Comparison of ENCODE assay signal across 14 cellular contexts in genomic region chr18:57797209-57797651, GRCh38. TPM values are rescaled to one million over a fixed set of nuclear protein-coding genes. Genes with fewer than 3 reads are reported as not detected.
DNase-seq lines count a peak whose midpoint lies in the region; ATAC-seq and TF ChIP-seq lines count a peak whose summit lies in the region.
"Had no signal": no experiment of that assay in that cellular context is flagged by ENCODE, and none has a peak within 500 bp of the region (broad histone marks: within the 10 kb centered on the region; RNA-seq: fewer than 3 reads in every experiment).

No MANE protein-coding gene starts in this region.

- no peak overlapping the region for H3K4me3 Mint-ChIP-seq in CD4-positive, alpha-beta memory T cell
- no peak overlapping the region for H3K4me3 Mint-ChIP-seq in natural killer cell
- H3K4me3 Mint-ChIP-seq: activated naive CD4-positive, alpha-beta T cell treated with anti-CD3 and anti-CD28 coated beads, Interleukin-2, amount 50 U/mL, for 24 hours; dendritic cell treated with granulocyte-macrophage colony-stimulating factor and Interleukin-4, amounts not matched to agents 40 ng/mL and 50 ng/mL, for 4 days had no signal

- H3K36me3 ChIP-seq in heart left ventricle, result no peaks in the 10 kb centered on the region
- no peaks in the 10 kb centered on the region for H3K36me3 ChIP-seq in CD4-positive, alpha-beta memory T cell (ENCODE audit: insufficient read depth, low read length)
- H3K36me3 ChIP-seq: gastrocnemius medialis, upper lobe of left lung had no signal

- H3K27ac ChIP-seq in heart left ventricle (peak overlapping the region in 4 of 12 donors; percentile 12 to 47 (median 35)), right cardiac atrium (ENCODE audit: low read length) (no peak overlapping the region)
- no peak overlapping the region for H3K27ac ChIP-seq in CD4-positive, alpha-beta memory T cell (ENCODE audit: low read depth, low read length)
- H3K27ac ChIP-seq: gastrocnemius medialis had no signal

- CTCF ChIA-PET in CD4-positive, alpha-beta memory T cell (lab: Charles Lee; ENCODE audit: partially characterized antibody), result no interaction called here

- intact Hi-C loops in heart left ventricle (cut with DNase I) (loop anchor here in 1 of 10 donors (10.0 kb wide), 1 partner anchor 62 kb away; no protein-coding TSS in a partner anchor), right cardiac atrium (cut with DNase I) (loop anchor here in 1 of 4 donors (10.0 kb wide), 1 partner anchor 132 kb away; no protein-coding TSS in a partner anchor), left colon (cut with DNase I, micrococcal nuclease) (no loop called here), natural killer cell (cut with micrococcal nuclease) (no loop called here)
- intact Hi-C loops in CD4-positive, alpha-beta memory T cell (cut with micrococcal nuclease), result no loop called here

- H3K4me3 ChIP-seq in heart left ventricle, result no peak overlapping the region
- no peak overlapping the region for H3K4me3 ChIP-seq in right cardiac atrium (ENCODE audit: low read length)
- no peak overlapping the region for H3K4me3 ChIP-seq in CD4-positive, alpha-beta memory T cell (ENCODE audit: low read length in 2 of 2)
- H3K4me3 ChIP-seq: gastrocnemius medialis, upper lobe of left lung had no signal

- TF ChIP-seq CTCF in heart left ventricle (IDR thresholded peaks at IDR 0.05) (no peak), natural killer cell (IDR thresholded peaks at IDR 0.05) (no peak)

- H3K27me3 Mint-ChIP-seq in CD4-positive, alpha-beta memory T cell, result peaks cover 31 to 38% of the 10 kb centered on the region in 2 donors
- peaks cover 16 to 25% of the 10 kb centered on the region in 2 donors for H3K27me3 Mint-ChIP-seq in natural killer cell (ENCODE audit: low read depth in 2 of 2)

- POLR2A ChIA-PET in CD4-positive, alpha-beta memory T cell (lab: Charles Lee; ENCODE audit: partially characterized antibody), result no interaction called here

- ATAC-seq in heart left ventricle (peak in 3 of 4 donors; percentile 48 to 85 (median 64)), right cardiac atrium (no peak), left colon (peak; percentile 76), natural killer cell (no peak), GM21717 (IDR thresholded peaks at IDR 0.05; ENCODE audit: unreplicated experiment) (no peak)
- ATAC-seq: gastrocnemius medialis had no signal

- DNase-seq in heart left ventricle (peak in 1 of 5 donors; percentile 50), right cardiac atrium (no peak), NCI-H345 (lab: John Stamatoyannopoulos, UW) (peak; percentile 80), left colon (peak; percentile 82 to 87), cerebellar cortex (ENCODE audit: low spot score) (no peak), natural killer cell (no peak)
- DNase-seq in CD4-positive, alpha-beta memory T cell, result no peak
- DNase-seq: activated CD4-positive, alpha-beta T cell treated with anti-CD3 and anti-CD28 coated beads for 4 hours; gastrocnemius medialis; GOT3 had no signal

- peaks cover 0 to 10% (median 4%) of the 10 kb centered on the region in 8 donors for H3K9me3 Mint-ChIP-seq in CD4-positive, alpha-beta memory T cell
- peaks cover 0 to 2% of the 10 kb centered on the region in 2 donors for H3K9me3 Mint-ChIP-seq in natural killer cell
- H3K9me3 Mint-ChIP-seq: activated naive CD4-positive, alpha-beta T cell treated with anti-CD3 and anti-CD28 coated beads, Interleukin-2, amount 50 U/mL, for 24 hours; dendritic cell treated with granulocyte-macrophage colony-stimulating factor and Interleukin-4, amounts not matched to agents 40 ng/mL and 50 ng/mL, for 4 days had no signal

- WGBS in heart left ventricle, 4 donors, result 44 to 90% (median 78%) methylated on average over 3 of the region's 3 CpGs
- 83% methylated on average over 3 of the region's 3 CpGs for WGBS in right cardiac atrium

- H3K36me3 Mint-ChIP-seq in CD4-positive, alpha-beta memory T cell, result peaks cover 0 to 3% of the 10 kb centered on the region in 2 donors
- H3K36me3 Mint-ChIP-seq in natural killer cell, result no peaks in the 10 kb centered on the region
- H3K36me3 Mint-ChIP-seq: activated naive CD4-positive, alpha-beta T cell treated with anti-CD3 and anti-CD28 coated beads, Interleukin-2, amount 50 U/mL, for 24 hours had no signal

- H3K27ac Mint-ChIP-seq in CD4-positive, alpha-beta memory T cell, result no peak overlapping the region
- no peak overlapping the region for H3K27ac Mint-ChIP-seq in natural killer cell
- H3K27ac Mint-ChIP-seq: activated naive CD4-positive, alpha-beta T cell treated with anti-CD3 and anti-CD28 coated beads, Interleukin-2, amount 50 U/mL, for 24 hours; dendritic cell treated with granulocyte-macrophage colony-stimulating factor and Interleukin-4, amounts not matched to agents 40 ng/mL and 50 ng/mL, for 4 days had no signal

- peaks cover 0 to 13% (median 8%) of the 10 kb centered on the region in 4 donors for H3K4me1 Mint-ChIP-seq in CD4-positive, alpha-beta memory T cell
- peaks cover 6 to 9% of the 10 kb centered on the region in 2 donors for H3K4me1 Mint-ChIP-seq in natural killer cell

- peaks cover 0 to 73% (median 27%) of the 10 kb centered on the region in 12 donors for H3K4me1 ChIP-seq in heart left ventricle
- peaks cover 7% of the 10 kb centered on the region for H3K4me1 ChIP-seq in right cardiac atrium (ENCODE audit: control insufficient read depth, insufficient read depth, low read length)
- peaks cover 4% of the 10 kb centered on the region for H3K4me1 ChIP-seq in CD4-positive, alpha-beta memory T cell (ENCODE audit: insufficient read depth, low read length)

- no peak for TF ChIP-seq POLR2A in heart left ventricle (IDR thresholded peaks at IDR 0.05)

- H3K9me3 ChIP-seq in heart left ventricle (no peaks in the 10 kb centered on the region), right cardiac atrium (ENCODE audit: control insufficient read depth, low read length) (no peaks in the 10 kb centered on the region)
- H3K9me3 ChIP-seq in CD4-positive, alpha-beta memory T cell (ENCODE audit: control insufficient read depth in 1 of 2, low read length in 2 of 2), result no peaks in the 10 kb centered on the region
- H3K9me3 ChIP-seq: gastrocnemius medialis, upper lobe of left lung had no signal

- H3K27me3 ChIP-seq in heart left ventricle (peaks cover 0 to 17% (median 0%) of the 10 kb centered on the region in 9 donors), right cardiac atrium (ENCODE audit: control insufficient read depth, insufficient read depth) (no peaks in the 10 kb centered on the region)
- peaks cover 3% of the 10 kb centered on the region for H3K27me3 ChIP-seq in CD4-positive, alpha-beta memory T cell (ENCODE audit: insufficient read depth, low read length)
- H3K27me3 ChIP-seq: gastrocnemius medialis, upper lobe of left lung had no signal

RNA-seq across cellular contexts. Expression of gene ATP8B1, which starts 5.9 kb away (rescaled TPM):
- total RNA-seq in heart left ventricle (10 to 100 TPM in 1 of 9 donors, 1 to 10 TPM in 8; 5.3 to 12.8 (median 6.5) TPM), right cardiac atrium (10 to 100 TPM in 1 of 4 donors, 1 to 10 TPM in 3; 7.5 to 11.5 (median 9.4) TPM), left colon (100 to 1,000 TPM; 248 to 387 TPM), natural killer cell (not detected)
- polyA plus RNA-seq in heart left ventricle (1 to 10 TPM; 3.0 to 3.7 TPM), right cardiac atrium (2.6 TPM)
- total RNA-seq in CD4-positive, alpha-beta memory T cell, result not detected
- under 1 TPM in 1 of 2 donors, not detected in 1; 0.24 TPM for polyA plus RNA-seq in CD4-positive, alpha-beta memory T cell

Comparison
In these comparisons a context has a peak if more than half of its experiments do, and no peak if none do; other contexts are left out.
1. ATAC-seq: peak in heart left ventricle (3 of 4) and left colon (single experiment); none in right cardiac atrium (0 of 2), natural killer cell (0 of 3) and GM21717 (single experiment).
2. DNase-seq: peak in NCI-H345 (single experiment) and left colon (2 of 2); none in right cardiac atrium (0 of 3), CD4-positive, alpha-beta memory T cell (0 of 5), cerebellar cortex (single experiment) and natural killer cell (single experiment).
3. RNA of gene ATP8B1, which starts 5.9 kb away (total RNA-seq): 248 to 387 TPM in left colon; 7.5 to 11.5 TPM in right cardiac atrium, 5.3 to 12.8 TPM in heart left ventricle, not detected in CD4-positive, alpha-beta memory T cell and not detected in natural killer cell; every median in the first group is over 10 times any median in the second.